14 cellular contexts compared by ENCODE assay signal in the genomic region with DNA sequence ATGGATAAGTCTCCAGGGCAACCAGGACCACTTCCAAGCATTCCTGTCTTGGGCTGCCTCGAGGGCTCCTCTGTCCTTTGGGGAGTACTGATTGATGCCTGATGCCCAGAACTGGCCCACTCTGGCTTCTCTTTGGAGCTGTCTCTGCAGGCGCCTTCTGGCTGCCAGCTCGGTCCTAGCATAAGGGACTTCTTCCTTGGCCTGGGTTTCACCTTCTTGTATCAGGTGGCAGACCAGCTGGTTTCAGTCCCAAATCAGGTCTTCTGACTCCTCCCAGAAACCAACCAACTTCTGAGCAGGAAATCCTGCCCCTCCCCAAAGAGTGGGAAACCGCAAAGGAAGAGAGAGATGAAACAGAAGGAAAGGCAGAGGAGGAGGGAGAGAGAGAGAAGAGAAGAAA. TPM values are rescaled to one million over a fixed set of nuclear protein-coding genes. Genes with fewer than 3 reads are reported as not detected.
DNase-seq lines count a peak whose midpoint lies in the region; ATAC-seq, FAIRE-seq and TF ChIP-seq lines count a peak whose summit lies in the region.
"Had no signal": no experiment of that assay in that cellular context is flagged by ENCODE, and none has a peak within 500 bp of the region (broad histone marks: within the 10 kb centered on the region; RNA-seq: fewer than 3 reads in every experiment).

No MANE protein-coding gene starts in this region.

- in situ Hi-C loops in HepG2 (cut with HindIII; ENCODE audit: extremely low pct_ligation_motif_present, low pct_unique_long_range_greater_than_20kb): no loop called here

- H3K4me2 ChIP-seq in GM23338: no peak overlapping the region
- H3K4me2 ChIP-seq in neural progenitor cell: peak overlapping the region; percentile 16
- no peak overlapping the region for H3K4me2 ChIP-seq in HepG2 (ENCODE audit: low read depth, low read length)

- TF ChIP-seq RAD21 in HepG2 (CRISPR knock-in tag; IDR thresholded peaks at IDR 0.05): no peak

- no peak overlapping the region for H3K27ac ChIP-seq in GM23338 (ENCODE audit: low read depth)
- no peak overlapping the region for H3K27ac ChIP-seq in neural progenitor cell
- no peak overlapping the region for H3K27ac ChIP-seq in RWPE1
- H3K27ac ChIP-seq in HepG2 (ENCODE audit: extremely low read length, insufficient read depth, low read length): no peak overlapping the region
- H3K27ac ChIP-seq: pancreas had no signal

- H4K20me1 ChIP-seq in GM23338 (replicated peaks; ENCODE audit: insufficient read depth): no peaks in the 10 kb centered on the region
- H4K20me1 ChIP-seq in neural progenitor cell (ENCODE audit: low read depth): no peaks in the 10 kb centered on the region
- no peaks in the 10 kb centered on the region for H4K20me1 ChIP-seq in HepG2 (ENCODE audit: insufficient read depth, low read length)

- no peaks in the 10 kb centered on the region for H3K4me1 ChIP-seq in GM23338 (ENCODE audit: insufficient read depth)
- H3K4me1 ChIP-seq in neural progenitor cell: peaks cover 6% of the 10 kb centered on the region
- no peaks in the 10 kb centered on the region for H3K4me1 ChIP-seq in HepG2 (ENCODE audit: insufficient read depth, low read length)
- H3K4me1 ChIP-seq: pancreas had no signal

- no peak for FAIRE-seq in HepG2 (lab: Jason Lieb, UNC)
- FAIRE-seq: pancreas had no signal

- 33% methylated on average over 4 of the region's 4 CpGs for WGBS in HepG2 (ENCODE audit: low lambda C conversion rate)

- DNase-seq in activated naive CD4-positive, alpha-beta T cell treated with Interleukin-2 at 50 U/mL for 16 hours: peak; percentile 21
- no peak for DNase-seq in activated naive CD4-positive, alpha-beta T cell treated with anti-CD3 and anti-CD28 coated beads, Interleukin-2, amount 50 U/mL, for 16 hours
- DNase-seq in GM23338 (ENCODE audit: low spot score) (peak; percentile 23), neural progenitor cell (ENCODE audit: low spot score) (peak; percentile 39), RWPE1 (ENCODE audit: low spot score) (no peak), HepG2 (ENCODE audit: low spot score) (no peak), immature natural killer cell (no peak)
- DNase-seq in activated CD4-positive, alpha-beta memory T cell treated with anti-CD3 and anti-CD28 coated beads, Interleukin-2, amount 10 ng/mL, durations not matched to agents 7 days and 5 days: peak; percentile 67
- DNase-seq: ACHN; GDM1; NCI-H524; pancreas; stimulated activated CD4-positive, alpha-beta T cell treated with anti-CD3 and anti-CD28 coated beads, Interleukin-4, amount 100 ng/mL, for 4 hours had no signal

- H3K9me2 ChIP-seq in GM23338 (ENCODE audit: insufficient read depth): no peaks in the 10 kb centered on the region

- ATAC-seq in GM23338: peak; percentile 51
- ATAC-seq in HepG2: no peak

- H3F3A ChIP-seq in GM23338 (replicated peaks; ENCODE audit: low read depth) (no peaks in the 10 kb centered on the region), neural progenitor cell (ENCODE audit: low read depth) (no peaks in the 10 kb centered on the region)

- POLR2A ChIA-PET in activated CD4-positive, alpha-beta memory T cell treated with anti-CD3 and anti-CD28 coated beads, Interleukin-2, amount 10 ng/mL, durations not matched to agents 7 days and 5 days (lab: Charles Lee): interaction anchor here (0.9 to 2.4 kb wide), 9 partner anchors 10 to 87 kb away, joined by 3 to 10 read pairs (median 4); partner anchors contain the start of gene G0S2
- POLR2A ChIA-PET in RWPE1 (lab: Yijun Ruan, JAX; ENCODE audit: low non-redundant PET) (no interaction called here), HepG2 (lab: Yijun Ruan, JAX) (no interaction called here)

- intact Hi-C loops in HepG2 (cut with micrococcal nuclease; ENCODE audit: unreplicated experiment): no loop called here

- no peak for TF ChIP-seq POLR2A in HepG2 (IDR thresholded peaks at IDR 0.05; ENCODE audit: insufficient read depth in 1 of 2, low read depth in 2 of 2, low read length in 2 of 2)

- no peaks in the 10 kb centered on the region for H3K27me3 ChIP-seq in GM23338 (ENCODE audit: insufficient read depth)
- H3K27me3 ChIP-seq in neural progenitor cell: peaks cover 28% of the 10 kb centered on the region
- no peaks in the 10 kb centered on the region for H3K27me3 ChIP-seq in HepG2 (ENCODE audit: control insufficient read depth in 1 of 2, insufficient read depth in 2 of 2, low read length in 2 of 2)
- H3K27me3 ChIP-seq: pancreas had no signal

- H3K9me3 Mint-ChIP-seq in GM23338 (no peaks in the 10 kb centered on the region), neural progenitor cell (no peaks in the 10 kb centered on the region), immature natural killer cell (no peaks in the 10 kb centered on the region)
- H3K9me3 Mint-ChIP-seq in activated CD4-positive, alpha-beta memory T cell treated with anti-CD3 and anti-CD28 coated beads, Interleukin-2, amount 10 ng/mL, durations not matched to agents 7 days and 5 days: no peaks in the 10 kb centered on the region

- no peak overlapping the region for H2AFZ ChIP-seq in GM23338
- no peak overlapping the region for H2AFZ ChIP-seq in neural progenitor cell (replicated peaks)
- no peak overlapping the region for H2AFZ ChIP-seq in HepG2 (ENCODE audit: low read length)

- TF ChIP-seq EP300 in HepG2 (IDR thresholded peaks at IDR 0.05; ENCODE audit: low read depth in 2 of 2, low read length in 2 of 2) (no peak), HepG2 (CRISPR knock-in tag; IDR thresholded peaks at IDR 0.05; ENCODE audit: borderline replicate concordance) (no peak)

- CTCF ChIA-PET in activated CD4-positive, alpha-beta memory T cell treated with anti-CD3 and anti-CD28 coated beads, Interleukin-2, amount 10 ng/mL, durations not matched to agents 7 days and 5 days (lab: Charles Lee): interaction anchor here (0.8 to 2.0 kb wide), 8 partner anchors 9 to 120 kb away, joined by 3 to 7 read pairs (median 5); partner anchors contain the start of gene G0S2
- CTCF ChIA-PET in RWPE1 (lab: Yijun Ruan, JAX) (no interaction called here), HepG2 (lab: Yijun Ruan, JAX; ENCODE audit: low intra/inter-chr PET ratio, low total read pairs) (no interaction called here)

- H3K27me3 Mint-ChIP-seq in GM23338 (ENCODE audit: insufficient read depth, low read depth, poor library complexity) (no peaks in the 10 kb centered on the region), neural progenitor cell (ENCODE audit: insufficient read depth, low read depth) (peaks cover 3% of the 10 kb centered on the region), immature natural killer cell (ENCODE audit: low read depth in 3 of 3) (peaks cover 0 to 3% (median 0%) of the 10 kb centered on the region in 3 donors)
- H3K27me3 Mint-ChIP-seq in activated CD4-positive, alpha-beta memory T cell treated with anti-CD3 and anti-CD28 coated beads, Interleukin-2, amount 10 ng/mL, durations not matched to agents 7 days and 5 days: peaks cover 2% of the 10 kb centered on the region

- H3K27ac Mint-ChIP-seq in GM23338 (no peak overlapping the region), neural progenitor cell (no peak overlapping the region), immature natural killer cell (no peak overlapping the region)
- H3K27ac Mint-ChIP-seq in activated CD4-positive, alpha-beta memory T cell treated with anti-CD3 and anti-CD28 coated beads, Interleukin-2, amount 10 ng/mL, durations not matched to agents 7 days and 5 days: peak overlapping the region; percentile 78

- TF ChIP-seq CTCF in GM23338 (conservative IDR thresholded peaks at IDR 0.05; ENCODE audit: low read depth in 2 of 2): no peak
- no peak for TF ChIP-seq CTCF in neural progenitor cell (IDR thresholded peaks at IDR 0.05)
- no peak for TF ChIP-seq CTCF in RWPE1 (conservative IDR thresholded peaks at IDR 0.05; ENCODE audit: low read depth)
- no peak for TF ChIP-seq CTCF in HepG2 (CRISPR knock-in tag; IDR thresholded peaks at IDR 0.05)

- H3K4me1 Mint-ChIP-seq in GM23338 (0 out of 3 replicates have a peak, but pooled peaks cover 2% of the 10 kb centered on the region), neural progenitor cell (peaks cover 3% of the 10 kb centered on the region), immature natural killer cell (peaks cover 14 to 17% of the 10 kb centered on the region in 2 donors)
- H3K4me1 Mint-ChIP-seq in activated CD4-positive, alpha-beta memory T cell treated with anti-CD3 and anti-CD28 coated beads, Interleukin-2, amount 10 ng/mL, durations not matched to agents 7 days and 5 days: peaks cover 42% of the 10 kb centered on the region

- H3K4me3 Mint-ChIP-seq in GM23338 (no peak overlapping the region), neural progenitor cell (no peak overlapping the region), immature natural killer cell (peak overlapping the region in 2 of 5 donors; percentile 12 to 35)
- H3K4me3 Mint-ChIP-seq in activated CD4-positive, alpha-beta memory T cell treated with anti-CD3 and anti-CD28 coated beads, Interleukin-2, amount 10 ng/mL, durations not matched to agents 7 days and 5 days: peak overlapping the region; percentile 73

- H3K9ac ChIP-seq in neural progenitor cell (no peak overlapping the region), HepG2 (ENCODE audit: insufficient read depth, low read depth, low read length) (no peak overlapping the region)

- H3K36me3 Mint-ChIP-seq in GM23338 (ENCODE audit: low read depth) (no peaks in the 10 kb centered on the region), neural progenitor cell (no peaks in the 10 kb centered on the region), immature natural killer cell (peaks cover 0 to 4% (median 0%) of the 10 kb centered on the region in 3 donors)
- H3K36me3 Mint-ChIP-seq in activated CD4-positive, alpha-beta memory T cell treated with anti-CD3 and anti-CD28 coated beads, Interleukin-2, amount 10 ng/mL, durations not matched to agents 7 days and 5 days (ENCODE audit: low read depth): peaks cover 16% of the 10 kb centered on the region

- no peaks in the 10 kb centered on the region for H3K79me2 ChIP-seq in GM23338 (replicated peaks; ENCODE audit: insufficient read depth)
- H3K79me2 ChIP-seq in neural progenitor cell (ENCODE audit: low read depth): no peaks in the 10 kb centered on the region
- no peaks in the 10 kb centered on the region for H3K79me2 ChIP-seq in HepG2 (ENCODE audit: insufficient read depth, low read length)

- BruUV-seq in HepG2 (replicated peaks; lab: Mats Ljungman, UMichigan): no TSS peak

- H3K4me3 ChIP-seq in GM23338 (no peak overlapping the region), neural progenitor cell (no peak overlapping the region), HepG2 (replicated peaks in 1 of 3; ENCODE audit: insufficient read depth in 1 of 3, low read depth in 2 of 3, low read length in 3 of 3) (no peak overlapping the region)
- H3K4me3 ChIP-seq: pancreas had no signal

- H3K9me3 ChIP-seq in neural progenitor cell (ENCODE audit: low read depth) (no peaks in the 10 kb centered on the region), HepG2 (ENCODE audit: low read length) (no peaks in the 10 kb centered on the region)
- H3K9me3 ChIP-seq: pancreas had no signal

- H3K36me3 ChIP-seq in GM23338 (ENCODE audit: insufficient read depth): no peaks in the 10 kb centered on the region
- no peaks in the 10 kb centered on the region for H3K36me3 ChIP-seq in neural progenitor cell
- no peaks in the 10 kb centered on the region for H3K36me3 ChIP-seq in HepG2 (replicated peaks in 1 of 2; ENCODE audit: control insufficient read depth in 1 of 2, insufficient read depth in 2 of 2, low read length in 2 of 2)
- H3K36me3 ChIP-seq: pancreas had no signal

RNA-seq across cellular contexts. Expression of gene G0S2, which starts 10.6 kb away (rescaled TPM):
- total RNA-seq in GM23338 (2014; rRNA removed; shearing (Covaris generic)): 0.43 and 3.2 TPM in 2 replicates
- polyA plus RNA-seq in GM23338 (2016; fragmentation: Nextera tagmentation; extraction: Ambion mirVana) (6.0 and 8.2 TPM in 2 replicates), HepG2 (2011; rRNA removed) (not detected in 2 replicates), immature natural killer cell (1 to 10 TPM in 1 of 3 donors, under 1 TPM in 1, not detected in 1; 0.59 to 3.1 TPM)
- 1 to 10 TPM; 7.3 to 7.6 TPM for total RNA-seq in activated CD4-positive, alpha-beta memory T cell treated with anti-CD3 and anti-CD28 coated beads, Interleukin-2, amount 10 ng/mL, durations not matched to agents 7 days and 5 days
- total RNA-seq in neural progenitor cell (ENCODE audit: low replicate concordance) (0.93 TPM in 1 of 2 replicates, not detected in the other), HepG2 (2016; rRNA removed; fragmentation: Illumina TruSeq; extraction: Trizol) (not detected in 2 replicates)
- total RNA-seq in HepG2 (2016; cell fraction: cytosol; rRNA removed; fragmentation: Illumina TruSeq; extraction: Trizol; ENCODE audit: low read depth): not detected in 2 replicates
- total RNA-seq in HepG2 (2016; cell fraction: insoluble cytoplasmic fraction; rRNA removed; fragmentation: Illumina TruSeq; extraction: Trizol): not detected in 2 replicates
- not detected in 2 replicates for total RNA-seq in HepG2 (2016; cell fraction: membrane; rRNA removed; fragmentation: Illumina TruSeq; extraction: Trizol)
- not detected in 2 replicates for total RNA-seq in HepG2 (2016; cell fraction: nucleus; rRNA removed; fragmentation: Illumina TruSeq; extraction: Trizol)
- polyA plus RNA-seq in HepG2 (2011; cell fraction: cytosol; rRNA removed): 0.08 and 0.28 TPM in 2 replicates
- polyA plus RNA-seq in HepG2 (2011; cell fraction: nucleus; rRNA removed): not detected in 2 replicates
- 0.23 TPM in 1 of 2 replicates, not detected in the other for polyA plus RNA-seq in HepG2 (2012)
- polyA plus RNA-seq in HepG2 (2016; cell fraction: cytosol; fragmentation: Illumina TruSeq; extraction: Trizol; ENCODE audit: low read depth): not detected in 2 replicates
- polyA plus RNA-seq in HepG2 (2016; cell fraction: insoluble cytoplasmic fraction; fragmentation: Illumina TruSeq; extraction: Trizol; ENCODE audit: low read depth): not detected in 2 replicates
- not detected in 2 replicates for polyA plus RNA-seq in HepG2 (2016; cell fraction: membrane; fragmentation: Illumina TruSeq; extraction: Trizol; ENCODE audit: low read depth)
- not detected in 2 replicates for polyA plus RNA-seq in HepG2 (2016; cell fraction: nucleus; fragmentation: Illumina TruSeq; extraction: Trizol; ENCODE audit: insufficient read depth, low read depth)
- polyA minus RNA-seq in HepG2 (2011; rRNA and poly(A)+ RNA removed; ENCODE audit: low replicate concordance): not detected in 2 replicates
- polyA minus RNA-seq in HepG2 (2011; cell fraction: cytosol; rRNA and poly(A)+ RNA removed): not detected in 2 replicates
- not detected in 2 replicates for polyA minus RNA-seq in HepG2 (2011; cell fraction: nucleus; rRNA and poly(A)+ RNA removed)

RNA-seq across cellular contexts. Expression of gene HSD11B1, which starts 18.8 kb away (rescaled TPM):
- not detected in 2 replicates for total RNA-seq in GM23338 (2014; rRNA removed; shearing (Covaris generic))
- not detected in 2 replicates for polyA plus RNA-seq in GM23338 (2016; fragmentation: Nextera tagmentation; extraction: Ambion mirVana)
- total RNA-seq in activated CD4-positive, alpha-beta memory T cell treated with anti-CD3 and anti-CD28 coated beads, Interleukin-2, amount 10 ng/mL, durations not matched to agents 7 days and 5 days: 10 to 100 TPM in 1 of 2 experiments, 1 to 10 TPM in 1; 8.7 to 11.4 TPM
- total RNA-seq in neural progenitor cell (ENCODE audit: low replicate concordance): not detected in 2 replicates
- total RNA-seq in HepG2 (2016; rRNA removed; fragmentation: Illumina TruSeq; extraction: Trizol): not detected in 2 replicates
- not detected in 2 replicates for total RNA-seq in HepG2 (2016; cell fraction: cytosol; rRNA removed; fragmentation: Illumina TruSeq; extraction: Trizol; ENCODE audit: low read depth)
- not detected in 2 replicates for total RNA-seq in HepG2 (2016; cell fraction: insoluble cytoplasmic fraction; rRNA removed; fragmentation: Illumina TruSeq; extraction: Trizol)
- total RNA-seq in HepG2 (2016; cell fraction: membrane; rRNA removed; fragmentation: Illumina TruSeq; extraction: Trizol): not detected in 2 replicates
- not detected in 2 replicates for total RNA-seq in HepG2 (2016; cell fraction: nucleus; rRNA removed; fragmentation: Illumina TruSeq; extraction: Trizol)
- not detected in 2 replicates for polyA plus RNA-seq in HepG2 (2011; rRNA removed)
- not detected in 2 replicates for polyA plus RNA-seq in HepG2 (2011; cell fraction: cytosol; rRNA removed)
- polyA plus RNA-seq in HepG2 (2011; cell fraction: nucleus; rRNA removed): not detected in 2 replicates
- polyA plus RNA-seq in HepG2 (2012): not detected in 2 replicates
- not detected in 2 replicates for polyA plus RNA-seq in HepG2 (2016; cell fraction: cytosol; fragmentation: Illumina TruSeq; extraction: Trizol; ENCODE audit: low read depth)
- not detected in 2 replicates for polyA plus RNA-seq in HepG2 (2016; cell fraction: insoluble cytoplasmic fraction; fragmentation: Illumina TruSeq; extraction: Trizol; ENCODE audit: low read depth)
- polyA plus RNA-seq in HepG2 (2016; cell fraction: membrane; fragmentation: Illumina TruSeq; extraction: Trizol; ENCODE audit: low read depth): not detected in 2 replicates
- not detected in 2 replicates for polyA plus RNA-seq in HepG2 (2016; cell fraction: nucleus; fragmentation: Illumina TruSeq; extraction: Trizol; ENCODE audit: insufficient read depth, low read depth)
- polyA minus RNA-seq in HepG2 (2011; rRNA and poly(A)+ RNA removed; ENCODE audit: low replicate concordance): not detected in 2 replicates
- polyA minus RNA-seq in HepG2 (2011; cell fraction: cytosol; rRNA and poly(A)+ RNA removed): not detected in 2 replicates
- not detected in 2 replicates for polyA minus RNA-seq in HepG2 (2011; cell fraction: nucleus; rRNA and poly(A)+ RNA removed)
- not detected for polyA plus RNA-seq in immature natural killer cell
- total RNA-seq: SK-MEL-5 had no signal

RNA-seq across cellular contexts. Expression of gene LAMB3, which starts 33.6 kb away (rescaled TPM):
- 0.52 and 0.93 TPM in 2 replicates for total RNA-seq in GM23338 (2014; rRNA removed; shearing (Covaris generic))
- polyA plus RNA-seq in GM23338 (2016; fragmentation: Nextera tagmentation; extraction: Ambion mirVana) (0.05 and 0.19 TPM in 2 replicates), HepG2 (2011; rRNA removed) (0.18 TPM in 2 replicates), immature natural killer cell (1 to 10 TPM in 1 of 3 donors, under 1 TPM in 1, not detected in 1; 0.58 to 1.6 TPM)
- total RNA-seq in activated CD4-positive, alpha-beta memory T cell treated with anti-CD3 and anti-CD28 coated beads, Interleukin-2, amount 10 ng/mL, durations not matched to agents 7 days and 5 days: 1 to 10 TPM; 4.2 to 4.4 TPM
- total RNA-seq in neural progenitor cell (ENCODE audit: low replicate concordance) (0.19 TPM in 1 of 2 replicates, not detected in the other), HepG2 (2016; rRNA removed; fragmentation: Illumina TruSeq; extraction: Trizol) (0.10 and 0.24 TPM in 2 replicates)
- total RNA-seq in HepG2 (2016; cell fraction: cytosol; rRNA removed; fragmentation: Illumina TruSeq; extraction: Trizol; ENCODE audit: low read depth): not detected in 2 replicates
- 0.13 TPM in 1 of 2 replicates, not detected in the other for total RNA-seq in HepG2 (2016; cell fraction: insoluble cytoplasmic fraction; rRNA removed; fragmentation: Illumina TruSeq; extraction: Trizol)
- not detected in 2 replicates for total RNA-seq in HepG2 (2016; cell fraction: membrane; rRNA removed; fragmentation: Illumina TruSeq; extraction: Trizol)
- 0.13 TPM in 1 of 2 replicates, not detected in the other for total RNA-seq in HepG2 (2016; cell fraction: nucleus; rRNA removed; fragmentation: Illumina TruSeq; extraction: Trizol)
- polyA plus RNA-seq in HepG2 (2011; cell fraction: cytosol; rRNA removed): 0.07 and 0.22 TPM in 2 replicates
- 0.13 and 0.55 TPM in 2 replicates for polyA plus RNA-seq in HepG2 (2011; cell fraction: nucleus; rRNA removed)
- polyA plus RNA-seq in HepG2 (2012): 0.12 TPM in 1 of 2 replicates, not detected in the other
- polyA plus RNA-seq in HepG2 (2016; cell fraction: cytosol; fragmentation: Illumina TruSeq; extraction: Trizol; ENCODE audit: low read depth): not detected in 2 replicates
- 0.33 TPM in 1 of 2 replicates, not detected in the other for polyA plus RNA-seq in HepG2 (2016; cell fraction: insoluble cytoplasmic fraction; fragmentation: Illumina TruSeq; extraction: Trizol; ENCODE audit: low read depth)
- not detected in 2 replicates for polyA plus RNA-seq in HepG2 (2016; cell fraction: membrane; fragmentation: Illumina TruSeq; extraction: Trizol; ENCODE audit: low read depth)
- 0.25 and 0.37 TPM in 2 replicates for polyA plus RNA-seq in HepG2 (2016; cell fraction: nucleus; fragmentation: Illumina TruSeq; extraction: Trizol; ENCODE audit: insufficient read depth, low read depth)
- 0.10 and 113 TPM in 2 replicates for polyA minus RNA-seq in HepG2 (2011; rRNA and poly(A)+ RNA removed; ENCODE audit: low replicate concordance)
- polyA minus RNA-seq in HepG2 (2011; cell fraction: cytosol; rRNA and poly(A)+ RNA removed): 0.69 and 1.1 TPM in 2 replicates
- polyA minus RNA-seq in HepG2 (2011; cell fraction: nucleus; rRNA and poly(A)+ RNA removed): 0.37 and 0.39 TPM in 2 replicates

Comparison
In these comparisons a context has a peak if more than half of its experiments do, and no peak if none do; other contexts are left out.
1. DNase-seq: peak in activated naive CD4-positive, alpha-beta T cell treated with Interleukin-2 at 50 U/mL for 16 hours (single experiment), GM23338 (single experiment), activated CD4-positive, alpha-beta memory T cell treated with anti-CD3 and anti-CD28 coated beads, Interleukin-2, amount 10 ng/mL, durations not matched to agents 7 days and 5 days (single experiment) and neural progenitor cell (single experiment); none in activated naive CD4-positive, alpha-beta T cell treated with anti-CD3 and anti-CD28 coated beads, Interleukin-2, amount 50 U/mL, for 16 hours (single experiment), RWPE1 (single experiment), HepG2 (single experiment) and immature natural killer cell (0 of 3).